ENCODE assay signal across 13 cellular contexts in the genomic region with DNA sequence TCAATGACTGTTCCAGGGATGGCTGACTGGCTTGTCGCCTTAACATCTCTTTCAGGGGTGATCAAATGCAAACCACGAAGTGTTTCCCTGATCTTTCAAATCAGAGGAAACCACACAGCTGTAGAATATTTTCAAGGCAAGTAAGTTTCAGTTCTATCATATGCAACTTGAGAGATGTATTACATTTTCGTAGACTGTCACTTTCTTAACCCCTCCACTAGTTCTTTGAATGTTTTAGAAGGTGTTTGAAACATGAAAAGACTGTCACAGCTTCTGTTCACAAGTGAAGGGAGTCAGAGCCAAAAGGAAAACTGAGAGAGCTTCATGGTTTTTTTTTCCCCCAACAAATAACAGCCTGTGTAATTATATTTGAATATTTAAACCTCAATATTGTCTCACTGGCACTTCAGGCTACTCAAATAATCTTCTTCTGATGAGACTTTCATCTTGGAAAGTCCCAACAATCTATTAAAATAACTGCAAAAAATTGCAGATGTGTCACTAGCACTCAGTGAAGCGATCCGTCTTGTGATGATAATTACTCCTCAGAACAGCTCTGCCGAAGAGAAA. TPM values are rescaled to one million over a fixed set of nuclear protein-coding genes. Genes with fewer than 3 reads are reported as not detected.
DNase-seq lines count a peak whose midpoint lies in the region; ATAC-seq lines count a peak whose summit lies in the region.
"Had no signal": no experiment of that assay in that cellular context is flagged by ENCODE, and none has a peak within 500 bp of the region (broad histone marks: within the 10 kb centered on the region; RNA-seq: fewer than 3 reads in every experiment).

No MANE protein-coding gene starts in this region.

- no peak overlapping the region for H3K18ac ChIP-seq in trophoblast cell (ENCODE audit: low read length)

- H2AK5ac ChIP-seq in trophoblast cell (ENCODE audit: low read length) = no peak overlapping the region

- CTCF ChIA-PET in naive thymus-derived CD4-positive, alpha-beta T cell (lab: Charles Lee) = no interaction called here

- H3K9me3 Mint-ChIP-seq in naive thymus-derived CD4-positive, alpha-beta T cell = no peaks in the 10 kb centered on the region
- no peaks in the 10 kb centered on the region for H3K9me3 Mint-ChIP-seq in immature natural killer cell

- H3K4me3 Mint-ChIP-seq in naive thymus-derived CD4-positive, alpha-beta T cell = no peak overlapping the region
- no peak overlapping the region for H3K4me3 Mint-ChIP-seq in immature natural killer cell

- H3K23ac ChIP-seq in trophoblast cell (ENCODE audit: low read length) = no peak overlapping the region

- H3K9me3 ChIP-seq in naive thymus-derived CD4-positive, alpha-beta T cell (ENCODE audit: control insufficient read depth in 2 of 3, low read length in 3 of 3) = no peaks in the 10 kb centered on the region
- no peaks in the 10 kb centered on the region for H3K9me3 ChIP-seq in trophoblast cell (ENCODE audit: insufficient read depth, low read depth, low read length)

- H4K8ac ChIP-seq in trophoblast cell (ENCODE audit: low read depth, low read length) = no peak overlapping the region

- H2BK12ac ChIP-seq in trophoblast cell (ENCODE audit: low read length) = no peak overlapping the region

- no peaks in the 10 kb centered on the region for H3K36me3 Mint-ChIP-seq in naive thymus-derived CD4-positive, alpha-beta T cell
- no peaks in the 10 kb centered on the region for H3K36me3 Mint-ChIP-seq in immature natural killer cell

- no peak overlapping the region for H2BK120ac ChIP-seq in trophoblast cell (ENCODE audit: insufficient read depth, low read length, poor library complexity)

- no peak overlapping the region for H3K4me3 ChIP-seq in naive thymus-derived CD4-positive, alpha-beta T cell (ENCODE audit: low read length)
- H3K4me3 ChIP-seq in trophoblast cell (ENCODE audit: low read depth, low read length) = no peak overlapping the region

- no peak overlapping the region for H4K12ac ChIP-seq in trophoblast cell (ENCODE audit: low read depth, low read length)

- H2BK5ac ChIP-seq in trophoblast cell (ENCODE audit: low read depth, low read length, poor library complexity) = no peak overlapping the region

- no peaks in the 10 kb centered on the region for H3K36me3 ChIP-seq in naive thymus-derived CD4-positive, alpha-beta T cell (ENCODE audit: control insufficient read depth in 2 of 3, insufficient read depth in 3 of 3, low read length in 3 of 3)
- H3K36me3 ChIP-seq in trophoblast cell (ENCODE audit: control insufficient read depth in 1 of 2, insufficient read depth in 2 of 2, low read length in 2 of 2) = no peaks in the 10 kb centered on the region

- H3K79me1 ChIP-seq in trophoblast cell (ENCODE audit: low read length) = no peaks in the 10 kb centered on the region

- no peak overlapping the region for H3K27ac ChIP-seq in naive thymus-derived CD4-positive, alpha-beta T cell (ENCODE audit: low read depth, low read length)
- H3K27ac ChIP-seq in trophoblast cell (ENCODE audit: low read depth, low read length) = no peak overlapping the region

- no peak overlapping the region for H2AFZ ChIP-seq in trophoblast cell (ENCODE audit: insufficient read depth, low read length, poor library complexity)

- peaks cover 0 to 16% (median 10%) of the 10 kb centered on the region in 7 donors for H3K4me1 Mint-ChIP-seq in naive thymus-derived CD4-positive, alpha-beta T cell
- H3K4me1 Mint-ChIP-seq in immature natural killer cell = no peaks in the 10 kb centered on the region

- no peak overlapping the region for H3K27ac Mint-ChIP-seq in naive thymus-derived CD4-positive, alpha-beta T cell
- H3K27ac Mint-ChIP-seq in immature natural killer cell = no peak overlapping the region

- H3K4ac ChIP-seq in trophoblast cell (ENCODE audit: low read depth, low read length) = no peak overlapping the region

- WGBS in trophoblast cell (ENCODE audit: extremely low coverage, insufficient coverage, insufficient read length) = no CpG with 5 or more reads among the region's 6 CpGs

- POLR2A ChIA-PET in naive thymus-derived CD4-positive, alpha-beta T cell (lab: Charles Lee) = no interaction called here

- H3K9ac ChIP-seq in trophoblast cell (ENCODE audit: low read length) = no peak overlapping the region

- H3K27me3 ChIP-seq in naive thymus-derived CD4-positive, alpha-beta T cell (ENCODE audit: control insufficient read depth in 2 of 2, insufficient read depth in 2 of 2, low read length in 2 of 2) = no peaks in the 10 kb centered on the region
- no peaks in the 10 kb centered on the region for H3K27me3 ChIP-seq in trophoblast cell (ENCODE audit: insufficient read depth, low read length)

- H4K91ac ChIP-seq in trophoblast cell (ENCODE audit: low read depth, low read length) = no peak overlapping the region

- H3K4me2 ChIP-seq in trophoblast cell (ENCODE audit: low read length) = no peak overlapping the region

- peaks cover 5 to 61% (median 12%) of the 10 kb centered on the region in 5 donors for H3K27me3 Mint-ChIP-seq in naive thymus-derived CD4-positive, alpha-beta T cell
- peaks cover 5 to 13% (median 5%) of the 10 kb centered on the region in 3 donors for H3K27me3 Mint-ChIP-seq in immature natural killer cell (ENCODE audit: low read depth in 3 of 3)

- H3K79me2 ChIP-seq in trophoblast cell (ENCODE audit: control insufficient read depth, insufficient read depth, low read length, poor library complexity) = no peaks in the 10 kb centered on the region

- intact Hi-C loops in naive thymus-derived CD4-positive, alpha-beta T cell (cut with micrococcal nuclease) = no loop called here

- no peaks in the 10 kb centered on the region for H3K4me1 ChIP-seq in naive thymus-derived CD4-positive, alpha-beta T cell (ENCODE audit: control insufficient read depth in 2 of 2, insufficient read depth in 2 of 2, low read length in 2 of 2)
- no peaks in the 10 kb centered on the region for H3K4me1 ChIP-seq in trophoblast cell (ENCODE audit: control insufficient read depth in 1 of 2, insufficient read depth in 2 of 2, low read length in 2 of 2)

- no peak overlapping the region for H3K14ac ChIP-seq in trophoblast cell (ENCODE audit: low read length)

- DNase-seq in naive thymus-derived CD4-positive, alpha-beta T cell = peak in 1 of 9 donors; percentile 1
- no peak for DNase-seq in immature natural killer cell
- DNase-seq in trophoblast cell = no peak
- no peak for DNase-seq in stimulated activated CD4-positive, alpha-beta T cell treated with anti-CD3 and anti-CD28 coated beads, Interleukin-2, amount 100 ng/mL, for 48 hours
- DNase-seq in activated T-cell treated with anti-CD3 and anti-CD28 coated beads, Interleukin-2, amount 50 U/mL, for 1 hour = no peak
- DNase-seq: anterior cingulate cortex, Karpas-422, NCI-H510A treated with DMSO at 0.1 percent for 48 hours, substantia nigra had no signal

- peak; percentile 72 for ATAC-seq in GM18861 (IDR thresholded peaks at IDR 0.05; ENCODE audit: unreplicated experiment)
- peak; percentile 62 for ATAC-seq in GM21526 (IDR thresholded peaks at IDR 0.05; ENCODE audit: low FRiP score, unreplicated experiment)
- peak; percentile 74 for ATAC-seq in HG03354 (IDR thresholded peaks at IDR 0.05; ENCODE audit: poor library complexity, severe bottlenecking, unreplicated experiment)
- peak; percentile 31 for ATAC-seq in naive thymus-derived CD4-positive, alpha-beta T cell
- ATAC-seq: HCT116 had no signal

RNA-seq across cellular contexts. Expression of gene CAPN7, which starts 25.9 kb away (rescaled TPM):
- total RNA-seq in naive thymus-derived CD4-positive, alpha-beta T cell = 100 to 1,000 TPM in 2 of 5 experiments, 10 to 100 TPM in 3; 34.4 to 104 (median 70.4) TPM
- polyA plus RNA-seq in naive thymus-derived CD4-positive, alpha-beta T cell = 10 to 100 TPM; 23.4 to 33.9 TPM
- 10 to 100 TPM in 2 of 3 donors, 1 to 10 TPM in 1; 4.1 to 25.7 (median 19.4) TPM for polyA plus RNA-seq in immature natural killer cell
- 12.7 and 14.3 TPM in 2 replicates for polyA plus RNA-seq in trophoblast cell (2013)
